In the genomic region with DNA sequence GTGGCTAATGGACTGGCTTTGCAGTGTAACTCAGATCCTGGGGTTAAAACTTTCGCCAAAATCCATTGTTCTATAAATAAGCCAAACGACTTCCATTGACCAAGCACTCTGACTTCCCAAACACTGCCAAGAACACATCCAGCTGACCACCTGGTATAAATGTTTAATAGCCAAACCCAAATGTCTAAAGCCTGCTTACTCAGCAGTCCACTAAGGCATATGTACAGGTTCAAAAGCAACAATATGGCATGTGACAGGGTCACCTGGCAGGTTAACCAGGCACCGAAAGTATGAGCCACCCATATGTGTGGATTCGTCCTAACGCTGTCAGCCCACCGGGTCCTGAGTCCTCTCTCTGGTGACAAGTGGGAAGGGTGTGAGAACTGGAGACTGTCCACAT, we compare ENCODE assay signal across 2 cellular contexts.
TF ChIP-seq lines count a peak whose summit lies in the region.

No MANE protein-coding gene starts in this region.

TF ChIP-seq in SK-N-SH, 30 proteins besides CTCF, POLR2A, EP300 and RAD21:
- TF ChIP-seq, protein P1, sequence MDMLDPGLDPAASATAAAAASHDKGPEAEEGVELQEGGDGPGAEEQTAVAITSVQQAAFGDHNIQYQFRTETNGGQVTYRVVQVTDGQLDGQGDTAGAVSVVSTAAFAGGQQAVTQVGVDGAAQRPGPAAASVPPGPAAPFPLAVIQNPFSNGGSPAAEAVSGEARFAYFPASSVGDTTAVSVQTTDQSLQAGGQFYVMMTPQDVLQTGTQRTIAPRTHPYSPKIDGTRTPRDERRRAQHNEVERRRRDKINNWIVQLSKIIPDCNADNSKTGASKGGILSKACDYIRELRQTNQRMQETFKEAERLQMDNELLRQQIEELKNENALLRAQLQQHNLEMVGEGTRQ (IDR thresholded peaks at IDR 0.05; ENCODE audit: borderline replicate concordance, low read depth, low read length), result no peak
- TF ChIP-seq, protein P2, sequence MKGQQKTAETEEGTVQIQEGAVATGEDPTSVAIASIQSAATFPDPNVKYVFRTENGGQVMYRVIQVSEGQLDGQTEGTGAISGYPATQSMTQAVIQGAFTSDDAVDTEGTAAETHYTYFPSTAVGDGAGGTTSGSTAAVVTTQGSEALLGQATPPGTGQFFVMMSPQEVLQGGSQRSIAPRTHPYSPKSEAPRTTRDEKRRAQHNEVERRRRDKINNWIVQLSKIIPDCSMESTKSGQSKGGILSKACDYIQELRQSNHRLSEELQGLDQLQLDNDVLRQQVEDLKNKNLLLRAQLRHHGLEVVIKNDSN (IDR thresholded peaks at IDR 0.05; ENCODE audit: borderline replicate concordance, low read depth), result no peak
- TF ChIP-seq MXI1 (IDR thresholded peaks at IDR 0.05; ENCODE audit: low read depth, low read length), result no peak
- TF ChIP-seq SMC3 (IDR thresholded peaks at IDR 0.05; ENCODE audit: low read depth, low read length), result no peak
TF ChIP-seq in SK-N-SH: peak in this region for 0.

TF ChIP-seq in SK-N-SH treated with all-trans-retinoic acid at 6 μM for 48 hours, 23 proteins besides CTCF, POLR2A, EP300 and RAD21 (continued from another document):
- TF ChIP-seq, protein P3, sequence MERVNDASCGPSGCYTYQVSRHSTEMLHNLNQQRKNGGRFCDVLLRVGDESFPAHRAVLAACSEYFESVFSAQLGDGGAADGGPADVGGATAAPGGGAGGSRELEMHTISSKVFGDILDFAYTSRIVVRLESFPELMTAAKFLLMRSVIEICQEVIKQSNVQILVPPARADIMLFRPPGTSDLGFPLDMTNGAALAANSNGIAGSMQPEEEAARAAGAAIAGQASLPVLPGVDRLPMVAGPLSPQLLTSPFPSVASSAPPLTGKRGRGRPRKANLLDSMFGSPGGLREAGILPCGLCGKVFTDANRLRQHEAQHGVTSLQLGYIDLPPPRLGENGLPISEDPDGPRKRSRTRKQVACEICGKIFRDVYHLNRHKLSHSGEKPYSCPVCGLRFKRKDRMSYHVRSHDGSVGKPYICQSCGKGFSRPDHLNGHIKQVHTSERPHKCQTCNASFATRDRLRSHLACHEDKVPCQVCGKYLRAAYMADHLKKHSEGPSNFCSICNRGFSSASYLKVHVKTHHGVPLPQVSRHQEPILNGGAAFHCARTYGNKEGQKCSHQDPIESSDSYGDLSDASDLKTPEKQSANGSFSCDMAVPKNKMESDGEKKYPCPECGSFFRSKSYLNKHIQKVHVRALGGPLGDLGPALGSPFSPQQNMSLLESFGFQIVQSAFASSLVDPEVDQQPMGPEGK (CRISPR knock-in tag; IDR thresholded peaks at IDR 0.05; ENCODE audit: borderline replicate concordance), result no peak
- no peak for TF ChIP-seq ZFP30 (CRISPR knock-in tag; IDR thresholded peaks at IDR 0.05)
- no peak for TF ChIP-seq TOX (CRISPR knock-in tag; IDR thresholded peaks at IDR 0.05; ENCODE audit: borderline replicate concordance)
- TF ChIP-seq, protein P4, sequence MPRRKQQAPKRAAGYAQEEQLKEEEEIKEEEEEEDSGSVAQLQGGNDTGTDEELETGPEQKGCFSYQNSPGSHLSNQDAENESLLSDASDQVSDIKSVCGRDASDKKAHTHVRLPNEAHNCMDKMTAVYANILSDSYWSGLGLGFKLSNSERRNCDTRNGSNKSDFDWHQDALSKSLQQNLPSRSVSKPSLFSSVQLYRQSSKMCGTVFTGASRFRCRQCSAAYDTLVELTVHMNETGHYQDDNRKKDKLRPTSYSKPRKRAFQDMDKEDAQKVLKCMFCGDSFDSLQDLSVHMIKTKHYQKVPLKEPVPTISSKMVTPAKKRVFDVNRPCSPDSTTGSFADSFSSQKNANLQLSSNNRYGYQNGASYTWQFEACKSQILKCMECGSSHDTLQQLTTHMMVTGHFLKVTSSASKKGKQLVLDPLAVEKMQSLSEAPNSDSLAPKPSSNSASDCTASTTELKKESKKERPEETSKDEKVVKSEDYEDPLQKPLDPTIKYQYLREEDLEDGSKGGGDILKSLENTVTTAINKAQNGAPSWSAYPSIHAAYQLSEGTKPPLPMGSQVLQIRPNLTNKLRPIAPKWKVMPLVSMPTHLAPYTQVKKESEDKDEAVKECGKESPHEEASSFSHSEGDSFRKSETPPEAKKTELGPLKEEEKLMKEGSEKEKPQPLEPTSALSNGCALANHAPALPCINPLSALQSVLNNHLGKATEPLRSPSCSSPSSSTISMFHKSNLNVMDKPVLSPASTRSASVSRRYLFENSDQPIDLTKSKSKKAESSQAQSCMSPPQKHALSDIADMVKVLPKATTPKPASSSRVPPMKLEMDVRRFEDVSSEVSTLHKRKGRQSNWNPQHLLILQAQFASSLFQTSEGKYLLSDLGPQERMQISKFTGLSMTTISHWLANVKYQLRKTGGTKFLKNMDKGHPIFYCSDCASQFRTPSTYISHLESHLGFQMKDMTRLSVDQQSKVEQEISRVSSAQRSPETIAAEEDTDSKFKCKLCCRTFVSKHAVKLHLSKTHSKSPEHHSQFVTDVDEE (CRISPR knock-in tag; IDR thresholded peaks at IDR 0.05), result no peak
- TF ChIP-seq, protein P5, sequence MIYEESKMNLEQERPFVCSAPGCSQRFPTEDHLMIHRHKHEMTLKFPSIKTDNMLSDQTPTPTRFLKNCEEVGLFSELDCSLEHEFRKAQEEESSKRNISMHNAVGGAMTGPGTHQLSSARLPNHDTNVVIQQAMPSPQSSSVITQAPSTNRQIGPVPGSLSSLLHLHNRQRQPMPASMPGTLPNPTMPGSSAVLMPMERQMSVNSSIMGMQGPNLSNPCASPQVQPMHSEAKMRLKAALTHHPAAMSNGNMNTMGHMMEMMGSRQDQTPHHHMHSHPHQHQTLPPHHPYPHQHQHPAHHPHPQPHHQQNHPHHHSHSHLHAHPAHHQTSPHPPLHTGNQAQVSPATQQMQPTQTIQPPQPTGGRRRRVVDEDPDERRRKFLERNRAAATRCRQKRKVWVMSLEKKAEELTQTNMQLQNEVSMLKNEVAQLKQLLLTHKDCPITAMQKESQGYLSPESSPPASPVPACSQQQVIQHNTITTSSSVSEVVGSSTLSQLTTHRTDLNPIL (CRISPR knock-in tag; IDR thresholded peaks at IDR 0.05; ENCODE audit: low read depth), result no peak
- no peak for TF ChIP-seq OSR1 (CRISPR knock-in tag; IDR thresholded peaks at IDR 0.05)
- TF ChIP-seq TCF4 (CRISPR knock-in tag; IDR thresholded peaks at IDR 0.05; ENCODE audit: borderline replicate concordance), result no peak
- TF ChIP-seq ZNF565 (CRISPR knock-in tag; conservative IDR thresholded peaks at IDR 0.05; ENCODE audit: low read depth), result no peak
- no peak for TF ChIP-seq RARB (CRISPR knock-in tag; IDR thresholded peaks at IDR 0.05)
- TF ChIP-seq SNAI2 (CRISPR knock-in tag; IDR thresholded peaks at IDR 0.05), result no peak
- TF ChIP-seq ZFP3 (CRISPR knock-in tag; IDR thresholded peaks at IDR 0.05), result no peak
- TF ChIP-seq, protein P6, sequence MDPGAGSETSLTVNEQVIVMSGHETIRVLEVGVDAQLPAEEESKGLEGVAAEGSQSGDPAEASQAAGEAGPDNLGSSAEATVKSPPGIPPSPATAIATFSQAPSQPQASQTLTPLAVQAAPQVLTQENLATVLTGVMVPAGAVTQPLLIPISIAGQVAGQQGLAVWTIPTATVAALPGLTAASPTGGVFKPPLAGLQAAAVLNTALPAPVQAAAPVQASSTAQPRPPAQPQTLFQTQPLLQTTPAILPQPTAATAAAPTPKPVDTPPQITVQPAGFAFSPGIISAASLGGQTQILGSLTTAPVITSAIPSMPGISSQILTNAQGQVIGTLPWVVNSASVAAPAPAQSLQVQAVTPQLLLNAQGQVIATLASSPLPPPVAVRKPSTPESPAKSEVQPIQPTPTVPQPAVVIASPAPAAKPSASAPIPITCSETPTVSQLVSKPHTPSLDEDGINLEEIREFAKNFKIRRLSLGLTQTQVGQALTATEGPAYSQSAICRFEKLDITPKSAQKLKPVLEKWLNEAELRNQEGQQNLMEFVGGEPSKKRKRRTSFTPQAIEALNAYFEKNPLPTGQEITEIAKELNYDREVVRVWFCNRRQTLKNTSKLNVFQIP (CRISPR knock-in tag; IDR thresholded peaks at IDR 0.05; ENCODE audit: borderline replicate concordance, low read depth), result no peak
